Comparison of ENCODE assay signal across 14 cellular contexts in genomic region chr6:77298298-77298697, GRCh38.
"Had no signal": no experiment of that assay in that cellular context is flagged by ENCODE, and none has a peak within 500 bp of the region (broad histone marks: within the 10 kb centered on the region; RNA-seq: fewer than 3 reads in every experiment).

No MANE protein-coding gene starts in this region.

- ATAC-seq: activated CD4-positive, alpha-beta T cell treated with anti-CD3 and anti-CD28 coated beads for 36 hours; stimulated activated naive CD8-positive, alpha-beta T cell treated with anti-CD3 and anti-CD28 coated beads, Interleukin-15, Interleukin-2, amounts not matched to agents 100 U/mL and 50 U/mL, for 24 hours had no signal

- DNase-seq: activated CD4-positive, alpha-beta T cell treated with anti-CD3 and anti-CD28 coated beads for 36 hours; activated CD4-positive, alpha-beta T cell treated with anti-CD3 and anti-CD28 coated beads, Interleukin-2, amount 50 U/mL, for 48 hours; activated gamma-delta T cell treated with Interleukin-2 at 50 U/mL for 16 hours; activated T-cell treated with anti-CD3 and anti-CD28 coated beads for 4 hours; amygdala; central memory CD4-positive, alpha-beta T cell; colonic mucosa; naive B cell; retina; stimulated activated naive CD8-positive, alpha-beta T cell treated with anti-CD3 and anti-CD28 coated beads, Interleukin-15, Interleukin-2, amounts not matched to agents 100 U/mL and 50 U/mL, for 24 hours; transverse colon; uterus had no signal

- FAIRE-seq: TTC549 had no signal

- H3K27ac ChIP-seq: colonic mucosa, suprapubic skin, transverse colon, uterus had no signal

- H3K4me3 ChIP-seq: colonic mucosa, suprapubic skin, transverse colon, uterus had no signal

- H3K36me3 ChIP-seq: colonic mucosa, suprapubic skin, transverse colon, uterus had no signal

- H3K9me3 ChIP-seq: colonic mucosa, suprapubic skin, transverse colon, uterus had no signal

- H3K4me1 ChIP-seq: colonic mucosa, suprapubic skin, transverse colon, uterus had no signal

- H3K27me3 ChIP-seq: colonic mucosa, suprapubic skin, transverse colon, uterus had no signal
